In genomic region chr20:50729925-50730764, GRCh38 we compare ENCODE assay signal across 8 cellular contexts. TPM values are rescaled to one million over a fixed set of nuclear protein-coding genes. Genes with fewer than 3 reads are reported as not detected.
DNase-seq lines count a peak whose midpoint lies in the region; ATAC-seq and TF ChIP-seq lines count a peak whose summit lies in the region.

No MANE protein-coding gene starts in this region.

- peaks cover 0 to 3% (median 0%) of the 10 kb centered on the region in 7 donors for H3K9me3 Mint-ChIP-seq in CD14-positive monocyte

- H3K36me3 ChIP-seq in body of pancreas (replicated peaks in 1 of 2; ENCODE audit: insufficient read depth in 1 of 2, low read depth in 2 of 2) = no peaks in the 10 kb centered on the region
- H3K36me3 ChIP-seq in testis (ENCODE audit: low read depth, missing control alignments) = no peaks in the 10 kb centered on the region

- peak overlapping the region; percentile 61 for H3K4me3 ChIP-seq in Jurkat, Clone E6-1 (ENCODE audit: low read length)
- H3K4me3 ChIP-seq in body of pancreas (peak overlapping the region; percentile 19 to 30), testis (peak overlapping the region; percentile 87)

- H3K27ac ChIP-seq in body of pancreas = peak overlapping the region; percentile 37 to 96 (median 84)
- H3K27ac ChIP-seq in testis = peak overlapping the region; percentile 77 to 85

- 32 to 35% methylated on average over 14 to 21 of the region's 21 CpGs for WGBS in body of pancreas, 2 donors
- WGBS in testis, 2 donors = 26 to 28% methylated on average over 21 of the region's 21 CpGs

- H3K4me1 Mint-ChIP-seq in CD14-positive monocyte = peaks cover 14% of the 10 kb centered on the region

- H3K4me3 Mint-ChIP-seq in CD14-positive monocyte = peak overlapping the region; percentile 85 to 89

- H3K4me1 ChIP-seq in body of pancreas (peaks cover 76% of the 10 kb centered on the region), testis (peaks cover 10% of the 10 kb centered on the region)

- DNase-seq in CD14-positive monocyte (ENCODE audit: low spot score) (no peak), body of pancreas (peak; percentile 16 to 34 (median 26)), left kidney (ENCODE audit: low read depth, low spot score) (peak; percentile 81), testis (peak; percentile 24), COLO668 (lab: John Stamatoyannopoulos, UW; ENCODE audit: unreplicated experiment) (no peak)
- DNase-seq in Jurkat, Clone E6-1 (ENCODE audit: low read depth, low spot score) = no peak

- intact Hi-C loops in CD14-positive monocyte (cut with micrococcal nuclease) = no loop called here
- intact Hi-C loops in body of pancreas (cut with DNase I) = no loop called here
- intact Hi-C loops in testis (cut with DNase I; ENCODE audit: low total_unique reads) = no loop called here

- no peaks in the 10 kb centered on the region for H3K27me3 ChIP-seq in body of pancreas
- no peaks in the 10 kb centered on the region for H3K27me3 ChIP-seq in testis

- H3K36me3 Mint-ChIP-seq in CD14-positive monocyte = no peaks in the 10 kb centered on the region

- no peaks in the 10 kb centered on the region for H3K9me3 ChIP-seq in body of pancreas
- no peaks in the 10 kb centered on the region for H3K9me3 ChIP-seq in testis

- TF ChIP-seq POLR2A in body of pancreas (IDR thresholded peaks at IDR 0.05) (no peak), testis (IDR thresholded peaks at IDR 0.05) (no peak)

- ATAC-seq in body of pancreas (no peak), GM21447 (IDR thresholded peaks at IDR 0.05; ENCODE audit: unreplicated experiment) (no peak), HG02571 (IDR thresholded peaks at IDR 0.05; ENCODE audit: unreplicated experiment) (no peak)

- H3K27me3 Mint-ChIP-seq in CD14-positive monocyte (ENCODE audit: low read depth in 3 of 3) = peaks cover 3 to 29% (median 11%) of the 10 kb centered on the region in 3 donors

- TF ChIP-seq CTCF in CD14-positive monocyte (IDR thresholded peaks at IDR 0.05) (no peak), body of pancreas (IDR thresholded peaks at IDR 0.05) (no peak), testis (IDR thresholded peaks at IDR 0.05) (no peak)

- peak overlapping the region in 3 of 7 donors; percentile 13 to 55 (median 32) for H3K27ac Mint-ChIP-seq in CD14-positive monocyte

RNA-seq across cellular contexts. Expression of gene PARD6B, which starts 1.2 kb away (rescaled TPM):
- under 1 TPM; 0.04 to 0.13 TPM for polyA plus RNA-seq in CD14-positive monocyte
- polyA plus RNA-seq in Jurkat, Clone E6-1 (2012; ENCODE audit: insufficient read depth, insufficient read length) = 0.69 TPM
- total RNA-seq in body of pancreas = 1 to 10 TPM; 4.6 to 8.6 TPM
- 10 to 100 TPM; 15.4 to 17.0 TPM for total RNA-seq in testis
- 3.8 TPM for polyA plus RNA-seq in testis (ENCODE audit: insufficient read depth, low read depth, low replicate concordance)

RNA-seq across cellular contexts. Expression of gene RIPOR3, which starts 38.8 kb away (rescaled TPM):
- polyA plus RNA-seq in CD14-positive monocyte = not detected
- polyA plus RNA-seq in Jurkat, Clone E6-1 (2012; ENCODE audit: insufficient read depth, insufficient read length) = not detected
- total RNA-seq in body of pancreas = 1 to 10 TPM; 2.3 to 6.9 TPM
- 10 to 100 TPM; 22.1 to 26.9 TPM for total RNA-seq in testis
- polyA plus RNA-seq in testis (ENCODE audit: insufficient read depth, low read depth, low replicate concordance) = 11.3 TPM

Comparison
In these comparisons a context has a peak if more than half of its experiments do, and no peak if none do; other contexts are left out.
1. DNase-seq: peak in body of pancreas (4 of 4), left kidney (single experiment) and testis (single experiment); none in CD14-positive monocyte (single experiment), Jurkat, Clone E6-1 (single experiment) and COLO668 (single experiment).
2. H3K4me3 ChIP-seq: peak in every context shown above with its lines; median percentile 87 in testis; 61 in Jurkat, Clone E6-1; 24 in body of pancreas.